In genomic region chr9:90895786-90896185, GRCh38 we compare ENCODE assay signal across 14 cellular contexts.
"Had no signal": no experiment of that assay in that cellular context is flagged by ENCODE, and none has a peak within 500 bp of the region (broad histone marks: within the 10 kb centered on the region; RNA-seq: fewer than 3 reads in every experiment).

No MANE protein-coding gene starts in this region.

- H3K9me3 ChIP-seq: left lung had no signal

- H3K4me3 ChIP-seq: left lung, lung had no signal

- H3K27me3 ChIP-seq: left lung had no signal

- H3K4me1 Mint-ChIP-seq: activated naive CD4-positive, alpha-beta T cell treated with anti-CD3 and anti-CD28 coated beads, Interleukin-2, amount 10 ng/mL, durations not matched to agents 7 days and 5 days; stimulated activated effector memory CD8-positive, alpha-beta T cell treated with anti-CD3 and anti-CD28 coated beads, Interleukin-12 subunit alpha, Interleukin-12 subunit beta, amount 100 ng/mL, for 72 hours had no signal

- DNase-seq: activated CD4-positive, alpha-beta memory T cell treated with anti-CD3 and anti-CD28 coated beads for 36 hours; activated effector memory CD4-positive, alpha-beta T cell treated with anti-CD3 and anti-CD28 coated beads, Interleukin-2, amount 50 U/mL, for 16 hours; activated naive CD4-positive, alpha-beta T cell treated with anti-CD3 and anti-CD28 coated beads, Interleukin-2, amount 10 ng/mL, durations not matched to agents 7 days and 5 days; activated T-cell treated with anti-CD3 and anti-CD28 coated beads for 4 hours; aorta; effector CD8-positive, alpha-beta T cell; foreskin melanocyte; left lung; small intestine; T1000 had no signal

- H3K4me3 Mint-ChIP-seq: activated CD4-positive, alpha-beta memory T cell treated with anti-CD3 and anti-CD28 coated beads for 36 hours; activated naive CD4-positive, alpha-beta T cell treated with anti-CD3 and anti-CD28 coated beads, Interleukin-2, amount 10 ng/mL, durations not matched to agents 7 days and 5 days; brain; stimulated activated effector memory CD8-positive, alpha-beta T cell treated with anti-CD3 and anti-CD28 coated beads, Interleukin-12 subunit alpha, Interleukin-12 subunit beta, amount 100 ng/mL, for 72 hours; T-helper 1 cell treated with Interleukin-12 subunit alpha and Interleukin-12 subunit beta and Interleukin-4 antibody, amounts not matched to agents 30 μg/mL and 1 μg/mL, for 36 hours had no signal

- H3K27me3 Mint-ChIP-seq: activated CD4-positive, alpha-beta memory T cell treated with anti-CD3 and anti-CD28 coated beads for 36 hours had no signal

- H3K27ac ChIP-seq: left lung had no signal

- H3K27ac Mint-ChIP-seq: activated CD4-positive, alpha-beta memory T cell treated with anti-CD3 and anti-CD28 coated beads for 36 hours; activated naive CD4-positive, alpha-beta T cell treated with anti-CD3 and anti-CD28 coated beads, Interleukin-2, amount 10 ng/mL, durations not matched to agents 7 days and 5 days; stimulated activated effector memory CD8-positive, alpha-beta T cell treated with anti-CD3 and anti-CD28 coated beads, Interleukin-12 subunit alpha, Interleukin-12 subunit beta, amount 100 ng/mL, for 72 hours; T-helper 1 cell treated with Interleukin-12 subunit alpha and Interleukin-12 subunit beta and Interleukin-4 antibody, amounts not matched to agents 30 μg/mL and 1 μg/mL, for 36 hours had no signal

- H3K9me3 Mint-ChIP-seq: activated CD4-positive, alpha-beta memory T cell treated with anti-CD3 and anti-CD28 coated beads for 36 hours; activated naive CD4-positive, alpha-beta T cell treated with anti-CD3 and anti-CD28 coated beads, Interleukin-2, amount 10 ng/mL, durations not matched to agents 7 days and 5 days; stimulated activated effector memory CD8-positive, alpha-beta T cell treated with anti-CD3 and anti-CD28 coated beads, Interleukin-12 subunit alpha, Interleukin-12 subunit beta, amount 100 ng/mL, for 72 hours; T-helper 1 cell treated with Interleukin-12 subunit alpha and Interleukin-12 subunit beta and Interleukin-4 antibody, amounts not matched to agents 30 μg/mL and 1 μg/mL, for 36 hours had no signal

- H3K4me1 ChIP-seq: left lung had no signal

- H3K36me3 Mint-ChIP-seq: activated CD4-positive, alpha-beta memory T cell treated with anti-CD3 and anti-CD28 coated beads for 36 hours; activated naive CD4-positive, alpha-beta T cell treated with anti-CD3 and anti-CD28 coated beads, Interleukin-2, amount 10 ng/mL, durations not matched to agents 7 days and 5 days; brain; stimulated activated effector memory CD8-positive, alpha-beta T cell treated with anti-CD3 and anti-CD28 coated beads, Interleukin-12 subunit alpha, Interleukin-12 subunit beta, amount 100 ng/mL, for 72 hours had no signal
